26 cellular contexts compared by ENCODE assay signal in the genomic region with DNA sequence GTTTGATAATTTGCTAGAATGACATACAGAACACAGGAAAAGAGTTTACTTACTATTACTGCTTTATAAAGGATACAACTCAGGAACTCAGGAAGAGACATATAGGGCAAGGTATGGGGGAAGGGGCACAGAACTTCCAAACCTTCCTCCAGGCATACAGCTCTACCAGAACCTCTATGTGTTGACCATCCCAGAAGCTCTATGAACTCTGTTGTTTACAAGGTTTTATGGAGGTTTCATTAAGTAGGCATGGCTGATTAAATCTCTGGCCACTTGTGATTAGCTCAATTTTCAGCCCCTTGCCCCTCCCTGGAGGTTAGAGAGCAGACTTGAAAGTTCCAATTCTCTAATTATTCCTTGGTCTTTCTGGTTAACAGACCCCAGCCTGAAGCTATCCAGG.
"Had no signal": no experiment of that assay in that cellular context is flagged by ENCODE, and none has a peak within 500 bp of the region (broad histone marks: within the 10 kb centered on the region; RNA-seq: fewer than 3 reads in every experiment).

No MANE protein-coding gene starts in this region.

- ATAC-seq: natural killer cell; pancreas; right cardiac atrium; sciatic nerve; stimulated activated naive B cell treated with anti-CD40 and anti-IgM and Interleukin-4, amounts not matched to agents 10 μg/mL and 1 μg/mL and 100 μg/mL, for 72 hours; stimulated activated naive CD8-positive, alpha-beta T cell treated with anti-CD3 and anti-CD28 coated beads, Interleukin-15, Interleukin-2, amounts not matched to agents 100 U/mL and 50 U/mL, for 24 hours had no signal

- H3K9me3 ChIP-seq: left ventricle myocardium inferior, pancreas, prostate gland, stomach, testis, thyroid gland, transverse colon, upper lobe of left lung, vagina had no signal

- H3K4me1 ChIP-seq: left ventricle myocardium inferior, pancreas, prostate gland, stomach, testis, thyroid gland, upper lobe of left lung, vagina had no signal

- H3K4me3 Mint-ChIP-seq: mesothelial cell of epicardium; naive B cell; natural killer cell; stimulated activated naive B cell treated with anti-CD40 and anti-IgM and Interleukin-4, amounts not matched to agents 10 μg/mL and 1 μg/mL and 100 μg/mL, for 72 hours had no signal

- H3K27ac ChIP-seq: left ventricle myocardium inferior, pancreas, prostate gland, skin epidermis, stomach, testis, thyroid gland, transverse colon, upper lobe of left lung, vagina had no signal

- H3K9me3 Mint-ChIP-seq: naive B cell had no signal

- H3K4me3 ChIP-seq: left ventricle myocardium inferior, lung, pancreas, prostate gland, skin epidermis, stomach, testis, thyroid gland, transverse colon, upper lobe of left lung, vagina had no signal

- H3K36me3 ChIP-seq: left ventricle myocardium inferior, pancreas, prostate gland, thyroid gland, transverse colon, vagina had no signal

- DNase-seq: islet precursor cell; left ventricle myocardium inferior; mesendoderm; naive B cell; natural killer cell; pancreas; posterior cingulate gyrus; retina; right cardiac atrium; stimulated activated CD4-positive, alpha-beta T cell treated with anti-CD3 and anti-CD28 coated beads, Interleukin-12 subunit alpha, Interleukin-12 subunit beta, amount 100 ng/mL, for 4 hours; stimulated activated CD4-positive, alpha-beta T cell treated with anti-CD3 and anti-CD28 coated beads, Interleukin-15, amount 100 ng/mL, for 24 hours; stimulated activated CD4-positive, alpha-beta T cell treated with anti-CD3 and anti-CD28 coated beads, Interleukin-2, amount 100 ng/mL, for 24 hours; stimulated activated CD4-positive, alpha-beta T cell treated with anti-CD3 and anti-CD28 coated beads, Interleukin-4, amount 100 ng/mL, for 1 hour; stimulated activated naive B cell treated with anti-CD40 and anti-IgM and Interleukin-4, amounts not matched to agents 10 μg/mL and 1 μg/mL and 100 μg/mL, for 72 hours; stimulated activated naive CD8-positive, alpha-beta T cell treated with anti-CD3 and anti-CD28 coated beads, Interleukin-15, Interleukin-2, amounts not matched to agents 100 U/mL and 50 U/mL, for 24 hours; stomach; testis; thyroid gland; transverse colon; upper lobe of left lung had no signal

- H3K27ac Mint-ChIP-seq: mesothelial cell of epicardium; natural killer cell; stimulated activated naive B cell treated with anti-CD40 and anti-IgM and Interleukin-4, amounts not matched to agents 10 μg/mL and 1 μg/mL and 100 μg/mL, for 72 hours had no signal

- H3K27me3 ChIP-seq: pancreas, stomach, testis, thyroid gland, transverse colon, upper lobe of left lung, vagina had no signal

- H3K36me3 Mint-ChIP-seq: natural killer cell had no signal

- H3K27me3 Mint-ChIP-seq: naive B cell; stimulated activated naive B cell treated with anti-CD40 and anti-IgM and Interleukin-4, amounts not matched to agents 10 μg/mL and 1 μg/mL and 100 μg/mL, for 72 hours had no signal
